In the genomic region with DNA sequence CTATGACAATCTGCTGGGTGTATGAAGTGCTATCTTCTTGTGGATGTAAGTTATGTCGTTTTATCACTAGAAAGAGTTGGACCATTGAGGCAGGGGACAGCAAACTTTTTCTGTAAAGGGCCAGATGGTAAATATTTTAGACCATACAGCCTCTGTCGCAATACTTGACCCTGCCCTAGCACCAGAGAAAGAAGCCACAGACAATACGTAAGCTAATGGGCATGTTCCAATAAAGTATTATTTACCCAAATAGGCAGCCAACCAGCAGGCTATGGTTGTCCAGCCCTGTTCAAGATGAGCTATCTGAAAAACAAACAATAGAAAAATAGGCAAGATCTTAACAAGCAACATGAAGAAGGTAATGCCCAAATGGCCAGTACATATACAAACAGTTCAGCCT, we compare ENCODE assay signal across 16 cellular contexts.
"Had no signal": no experiment of that assay in that cellular context is flagged by ENCODE, and none has a peak within 500 bp of the region (broad histone marks: within the 10 kb centered on the region; RNA-seq: fewer than 3 reads in every experiment).

No MANE protein-coding gene starts in this region.

- ATAC-seq: foreskin keratinocyte; natural killer cell treated with Interleukin-12 subunit alpha and Interleukin-12 subunit beta and Interleukin-15 and Interleukin-18, amount 100 ng/mL, for 72 hours; right cardiac atrium had no signal

- DNase-seq: activated CD4-positive, alpha-beta T cell treated with anti-CD3 and anti-CD28 coated beads, Interleukin-2, amount 10 ng/mL, durations not matched to agents 7 days and 5 days; activated CD4-positive, CD25-positive, alpha-beta regulatory T cell; aorta; erythroblast; foreskin keratinocyte; head of caudate nucleus; right cardiac atrium; stimulated activated CD4-positive, alpha-beta T cell treated with anti-CD3 and anti-CD28 coated beads, Interleukin-4, amount 100 ng/mL, for 4 hours; stimulated activated CD8-positive, alpha-beta memory T cell treated with anti-CD3 and anti-CD28 coated beads, Interleukin-4, amount 100 ng/mL, for 48 hours; stimulated activated naive CD4-positive, alpha-beta T cell treated with Interleukin-2 at 50 U/mL for 16 hours; substantia nigra; T-helper 2 cell; transverse colon had no signal

- H3K4me2 ChIP-seq: smooth muscle cell had no signal

- H3K27ac ChIP-seq: foreskin keratinocyte, prostate gland, transverse colon had no signal

- H3K4me3 ChIP-seq: prostate gland, smooth muscle cell, transverse colon had no signal

- H3K9me3 ChIP-seq: prostate gland, transverse colon had no signal

- H3K27me3 ChIP-seq: foreskin keratinocyte, transverse colon had no signal

- H3K4me1 ChIP-seq: prostate gland, transverse colon had no signal

- H3K36me3 ChIP-seq: prostate gland, transverse colon had no signal
